ENCODE assay signal across 15 cellular contexts in genomic region chrX:37998586-37999267, GRCh38. TPM values are rescaled to one million over a fixed set of nuclear protein-coding genes. Genes with fewer than 3 reads are reported as not detected.
A peak's percentile ranks its signal among the peaks of the same experiment; 100 is the strongest.
DNase-seq lines count a peak whose midpoint lies in the region; ATAC-seq and TF ChIP-seq lines count a peak whose summit lies in the region.
"Had no signal": no experiment of that assay in that cellular context is flagged by ENCODE, and none has a peak within 500 bp of the region (broad histone marks: within the 10 kb centered on the region; RNA-seq: fewer than 3 reads in every experiment).

No MANE protein-coding gene starts in this region.

- H3K4me3 ChIP-seq in BE2C (ENCODE audit: low read depth, low read length): no peak overlapping the region

- no peaks in the 10 kb centered on the region for H3K27me3 ChIP-seq in BE2C

- H3K4me1 Mint-ChIP-seq in stimulated activated effector memory CD8-positive, alpha-beta T cell treated with anti-CD3 and anti-CD28 coated beads, Interleukin-12 subunit alpha, Interleukin-12 subunit beta, amount 100 ng/mL, for 72 hours: peaks cover 8% of the 10 kb centered on the region
- H3K4me1 Mint-ChIP-seq: immature natural killer cell had no signal

- H3K4me3 Mint-ChIP-seq in stimulated activated effector memory CD8-positive, alpha-beta T cell treated with anti-CD3 and anti-CD28 coated beads, Interleukin-12 subunit alpha, Interleukin-12 subunit beta, amount 100 ng/mL, for 72 hours: no peak overlapping the region
- H3K4me3 Mint-ChIP-seq: activated CD4-positive, alpha-beta memory T cell treated with anti-CD3 and anti-CD28 coated beads for 36 hours; activated naive CD8-positive, alpha-beta T cell; immature natural killer cell had no signal

- no peaks in the 10 kb centered on the region for H3K4me1 ChIP-seq in BE2C

- H3K27ac Mint-ChIP-seq in stimulated activated effector memory CD8-positive, alpha-beta T cell treated with anti-CD3 and anti-CD28 coated beads, Interleukin-12 subunit alpha, Interleukin-12 subunit beta, amount 100 ng/mL, for 72 hours: no peak overlapping the region
- H3K27ac Mint-ChIP-seq: activated CD4-positive, alpha-beta memory T cell treated with anti-CD3 and anti-CD28 coated beads for 36 hours; activated naive CD8-positive, alpha-beta T cell; immature natural killer cell had no signal

- no peak for TF ChIP-seq CTCF in BE2C (IDR thresholded peaks at IDR 0.05; ENCODE audit: low read depth, low read length)

- peak; percentile 71 to 78 for ATAC-seq in activated CD4-positive, CD25-positive, alpha-beta regulatory T cell treated with anti-CD3 and anti-CD28 coated beads, Interleukin-2, amount 50 U/mL, for 24 hours
- ATAC-seq in esophagus mucosa (peak; percentile 85), GM19455 (IDR thresholded peaks at IDR 0.05; ENCODE audit: unreplicated experiment) (no peak), HG03460 (IDR thresholded peaks at IDR 0.05; ENCODE audit: unreplicated experiment) (no peak)
- ATAC-seq in stimulated activated effector memory CD8-positive, alpha-beta T cell treated with anti-CD3 and anti-CD28 coated beads, Interleukin-12 subunit alpha, Interleukin-12 subunit beta, amount 100 ng/mL, for 72 hours: peak; percentile 94

- no peaks in the 10 kb centered on the region for H3K9me3 Mint-ChIP-seq in stimulated activated effector memory CD8-positive, alpha-beta T cell treated with anti-CD3 and anti-CD28 coated beads, Interleukin-12 subunit alpha, Interleukin-12 subunit beta, amount 100 ng/mL, for 72 hours
- H3K9me3 Mint-ChIP-seq: activated CD4-positive, alpha-beta memory T cell treated with anti-CD3 and anti-CD28 coated beads for 36 hours; immature natural killer cell had no signal

- H3K9me3 ChIP-seq in BE2C: no peaks in the 10 kb centered on the region

- no peaks in the 10 kb centered on the region for H3K36me3 Mint-ChIP-seq in stimulated activated effector memory CD8-positive, alpha-beta T cell treated with anti-CD3 and anti-CD28 coated beads, Interleukin-12 subunit alpha, Interleukin-12 subunit beta, amount 100 ng/mL, for 72 hours
- H3K36me3 Mint-ChIP-seq: activated CD4-positive, alpha-beta memory T cell treated with anti-CD3 and anti-CD28 coated beads for 36 hours; activated naive CD8-positive, alpha-beta T cell; immature natural killer cell had no signal

- no peaks in the 10 kb centered on the region for H3K36me3 ChIP-seq in BE2C

- no peak for DNase-seq in activated CD4-positive, CD25-positive, alpha-beta regulatory T cell (lab: John Stamatoyannopoulos, UW)
- DNase-seq in NCI-H524 treated with DMSO at 0.1 percent for 48 hours (lab: John Stamatoyannopoulos, UW): peak; percentile 65
- DNase-seq in stimulated activated effector memory CD8-positive, alpha-beta T cell treated with anti-CD3 and anti-CD28 coated beads, Interleukin-12 subunit alpha, Interleukin-12 subunit beta, amount 100 ng/mL, for 72 hours (ENCODE audit: low spot score in 2 of 2): no peak
- no peak for DNase-seq in BE2C
- DNase-seq: activated CD4-positive, alpha-beta memory T cell treated with anti-CD3 and anti-CD28 coated beads for 36 hours; GF-D8; immature natural killer cell; KG1; stimulated activated naive CD4-positive, alpha-beta T cell had no signal

RNA-seq across cellular contexts. Expression of gene SYTL5, which starts 7.6 kb away (rescaled TPM):
- total RNA-seq in esophagus mucosa: 3.9 TPM
- not detected for polyA plus RNA-seq in BE2C (2012; ENCODE audit: insufficient read depth, insufficient read length, low read depth)
- total RNA-seq: T-helper 1 cell treated with Interleukin-12 subunit alpha and Interleukin-12 subunit beta and Interleukin-4 antibody, amounts not matched to agents 30 ng/mL and 1 ng/mL, for 36 hours had no signal
- polyA plus RNA-seq: immature natural killer cell had no signal

Comparison
In these comparisons a context has a peak if more than half of its experiments do, and no peak if none do; other contexts are left out.
1. ATAC-seq: peak in activated CD4-positive, CD25-positive, alpha-beta regulatory T cell treated with anti-CD3 and anti-CD28 coated beads, Interleukin-2, amount 50 U/mL, for 24 hours (2 of 2), esophagus mucosa (single experiment) and stimulated activated effector memory CD8-positive, alpha-beta T cell treated with anti-CD3 and anti-CD28 coated beads, Interleukin-12 subunit alpha, Interleukin-12 subunit beta, amount 100 ng/mL, for 72 hours (single experiment); none in GM19455 (single experiment) and HG03460 (single experiment).